Comparison of ENCODE assay signal across 9 cellular contexts in genomic region chr14:70622111-70622712, GRCh38. TPM values are rescaled to one million over a fixed set of nuclear protein-coding genes. Genes with fewer than 3 reads are reported as not detected.
DNase-seq lines count a peak whose midpoint lies in the region; ATAC-seq, FAIRE-seq and TF ChIP-seq lines count a peak whose summit lies in the region.
"Had no signal": no experiment of that assay in that cellular context is flagged by ENCODE, and none has a peak within 500 bp of the region (broad histone marks: within the 10 kb centered on the region; RNA-seq: fewer than 3 reads in every experiment).

No MANE protein-coding gene starts in this region.

- H2AK5ac ChIP-seq in mesenchymal stem cell (ENCODE audit: low read length, severe bottlenecking), result no peak overlapping the region

- H2BK12ac ChIP-seq in mesenchymal stem cell (ENCODE audit: low read length in 2 of 2), result no peak overlapping the region

- H3K4me1 ChIP-seq in mesenchymal stem cell (ENCODE audit: control insufficient read depth, insufficient read depth, low read depth, low read length), result no peaks in the 10 kb centered on the region
- H3K4me1 ChIP-seq: BLaER1 treated with 17β-estradiol and CSF1 and Interleukin-3, amounts not matched to agents 10 nM and 100 nM had no signal

- peaks cover 0 to 8% of the 10 kb centered on the region in 2 experiments for H3K27me3 ChIP-seq in mesenchymal stem cell (ENCODE audit: control insufficient read depth in 1 of 2, insufficient read depth in 1 of 2, low read length in 2 of 2)
- H3K27me3 ChIP-seq: BLaER1 treated with 17β-estradiol and CSF1 and Interleukin-3, amounts not matched to agents 10 nM and 100 nM had no signal

- no peak overlapping the region for H4K8ac ChIP-seq in mesenchymal stem cell (ENCODE audit: low read length)

- no peak overlapping the region for H3K27ac Mint-ChIP-seq in T-helper 17 cell

- no peak overlapping the region for H3K4me2 ChIP-seq in mesenchymal stem cell (ENCODE audit: low read length, poor library complexity, severe bottlenecking)
- H3K4me2 ChIP-seq: BLaER1 treated with 17β-estradiol and CSF1 and Interleukin-3, amounts not matched to agents 10 nM and 100 nM had no signal

- no peak overlapping the region for H3K4me3 Mint-ChIP-seq in T-helper 17 cell

- H3K23ac ChIP-seq in mesenchymal stem cell (ENCODE audit: low read length in 2 of 2), result no peak overlapping the region

- TF ChIP-seq CTCF in cardiac fibroblast (IDR thresholded peaks at IDR 0.05; ENCODE audit: low read depth, low read length), result peak; percentile 70
- no peak for TF ChIP-seq CTCF in coronary artery (IDR thresholded peaks at IDR 0.05)

- H2BK5ac ChIP-seq in mesenchymal stem cell (ENCODE audit: low read depth, low read length, poor library complexity, severe bottlenecking), result no peak overlapping the region

- H3K27ac ChIP-seq in mesenchymal stem cell (ENCODE audit: low read length, poor library complexity, severe bottlenecking) (no peak overlapping the region), coronary artery (no peak overlapping the region)
- H3K27ac ChIP-seq: BLaER1 treated with 17β-estradiol and CSF1 and Interleukin-3, amounts not matched to agents 10 nM and 100 nM had no signal

- H3K9ac ChIP-seq in mesenchymal stem cell (ENCODE audit: low read length), result no peak overlapping the region
- H3K9ac ChIP-seq: BLaER1 treated with 17β-estradiol and CSF1 and Interleukin-3, amounts not matched to agents 10 nM and 100 nM had no signal

- ATAC-seq in T-helper 17 cell, result peak; percentile 81

- no peak overlapping the region for H4K91ac ChIP-seq in mesenchymal stem cell (ENCODE audit: low read length)

- H3K4me1 Mint-ChIP-seq in T-helper 17 cell, result peaks cover 12% of the 10 kb centered on the region

- 20% methylated on average over 2 of the region's 3 CpGs for WGBS in mesenchymal stem cell

- H2AFZ ChIP-seq in mesenchymal stem cell (ENCODE audit: low read depth, low read length), result no peak overlapping the region

- DNase-seq in NCI-H2107 treated with DMSO at 0.1 percent for 48 hours (lab: John Stamatoyannopoulos, UW; ENCODE audit: unreplicated experiment), result peak; percentile 81
- DNase-seq in NCI-H2107 (lab: John Stamatoyannopoulos, UW), result no peak
- DNase-seq in NCI-H1092 treated with DMSO at 0.1 percent for 48 hours (lab: John Stamatoyannopoulos, UW), result peak; percentile 40
- DNase-seq in T-helper 17 cell, result peak; percentile 12 to 44 (median 25)
- DNase-seq in cardiac fibroblast (ENCODE audit: low read depth in 2 of 2), result peak; percentile 31 to 47
- DNase-seq in mesenchymal stem cell, result peak; percentile 56
- DNase-seq in urothelium cell line (ENCODE audit: low spot score), result peak; percentile 75
- no peak for DNase-seq in coronary artery (ENCODE audit: low spot score)

- no peak overlapping the region for H3K14ac ChIP-seq in mesenchymal stem cell (ENCODE audit: low read length in 2 of 2)

- no peaks in the 10 kb centered on the region for H3K79me1 ChIP-seq in mesenchymal stem cell (replicated peaks; ENCODE audit: low read length, poor library complexity, severe bottlenecking)

- FAIRE-seq in urothelium cell line (lab: Jason Lieb, UNC), result no peak

- no peak overlapping the region for H3K18ac ChIP-seq in mesenchymal stem cell (ENCODE audit: low read depth in 1 of 2, low read length in 2 of 2)

- no peak overlapping the region for H2BK120ac ChIP-seq in mesenchymal stem cell (ENCODE audit: low read depth, low read length)

- no peak overlapping the region for H2BK15ac ChIP-seq in mesenchymal stem cell (ENCODE audit: low read depth, poor library complexity, severe bottlenecking)

- no peak overlapping the region for H3K4ac ChIP-seq in mesenchymal stem cell (ENCODE audit: low read depth in 1 of 2, low read length in 2 of 2)

- no peaks in the 10 kb centered on the region for H3K36me3 ChIP-seq in mesenchymal stem cell (ENCODE audit: control insufficient read depth in 1 of 2, insufficient read depth in 2 of 2, low read depth in 1 of 2, low read length in 2 of 2)
- H3K36me3 ChIP-seq: BLaER1 treated with 17β-estradiol and CSF1 and Interleukin-3, amounts not matched to agents 10 nM and 100 nM had no signal

- H3K4me3 ChIP-seq in cardiac fibroblast (replicated peaks in 1 of 2; ENCODE audit: low read depth in 2 of 2, low read length in 2 of 2) (no peak overlapping the region), mesenchymal stem cell (ENCODE audit: insufficient read depth in 1 of 2, low read depth in 1 of 2, low read length in 2 of 2) (no peak overlapping the region), coronary artery (no peak overlapping the region)
- H3K4me3 ChIP-seq: BLaER1 treated with 17β-estradiol and CSF1 and Interleukin-3, amounts not matched to agents 10 nM and 100 nM had no signal

- no peaks in the 10 kb centered on the region for H3K27me3 Mint-ChIP-seq in T-helper 17 cell

- H3K9me3 ChIP-seq in T-helper 17 cell (ENCODE audit: control insufficient read depth, low read length, poor library complexity, severe bottlenecking) (peaks cover 4% of the 10 kb centered on the region), mesenchymal stem cell (ENCODE audit: control insufficient read depth, low read length) (peaks cover 10% of the 10 kb centered on the region)

- H3K36me3 Mint-ChIP-seq in T-helper 17 cell (ENCODE audit: low read depth), result no peaks in the 10 kb centered on the region

RNA-seq across cellular contexts. Expression of gene TTC9, which starts 19.5 kb away (rescaled TPM):
- 10 to 100 TPM in 1 of 2 donors, 1 to 10 TPM in 1; 8.2 to 11.7 TPM for total RNA-seq in T-helper 17 cell
- polyA plus RNA-seq in mesenchymal stem cell (2013, experiment 1 of 2), result 3.2 TPM
- 3.4 TPM for polyA plus RNA-seq in mesenchymal stem cell (2013, experiment 2 of 2)

RNA-seq across cellular contexts. Expression of gene MED6, which starts 21.8 kb away (rescaled TPM):
- total RNA-seq in T-helper 17 cell, result 10 to 100 TPM; 74.5 to 90.4 TPM
- polyA plus RNA-seq in mesenchymal stem cell (2013, experiment 1 of 2), result 27.1 TPM
- 26.5 TPM for polyA plus RNA-seq in mesenchymal stem cell (2013, experiment 2 of 2)

Comparison
In these comparisons a context has a peak if more than half of its experiments do, and no peak if none do; other contexts are left out.
1. DNase-seq: peak in NCI-H2107 treated with DMSO at 0.1 percent for 48 hours (single experiment), NCI-H1092 treated with DMSO at 0.1 percent for 48 hours (single experiment), T-helper 17 cell (3 of 3), cardiac fibroblast (2 of 2), mesenchymal stem cell (single experiment) and urothelium cell line (single experiment); none in NCI-H2107 (single experiment) and coronary artery (single experiment).